In genomic region chr11:117191680-117192400, GRCh38 we compare ENCODE assay signal across 18 cellular contexts. TPM values are rescaled to one million over a fixed set of nuclear protein-coding genes. Genes with fewer than 3 reads are reported as not detected.
A peak's percentile ranks its signal among the peaks of the same experiment; 100 is the strongest.
DNase-seq lines count a peak whose midpoint lies in the region; ATAC-seq and TF ChIP-seq lines count a peak whose summit lies in the region.
"Had no signal": no experiment of that assay in that cellular context is flagged by ENCODE, and none has a peak within 500 bp of the region (broad histone marks: within the 10 kb centered on the region; RNA-seq: fewer than 3 reads in every experiment).

No MANE protein-coding gene starts in this region.

- peaks cover 0 to 5% (median 0%) of the 10 kb centered on the region in 11 experiments; a peak in 1 of 22 replicates for H3K9me3 ChIP-seq in BLaER1 treated with 17β-estradiol and CSF1 and Interleukin-3, amounts not matched to agents 10 nM and 100 nM (replicated peaks in 1 of 11)
- no peaks in the 10 kb centered on the region for H3K9me3 ChIP-seq in osteoblast (ENCODE audit: low read depth, low read length)

- TF ChIP-seq CTCF in osteoblast (IDR thresholded peaks at IDR 0.05; ENCODE audit: extremely low read depth, low read depth, low read length), result no peak

- H3K4me3 Mint-ChIP-seq in dendritic cell treated with granulocyte-macrophage colony-stimulating factor and Interleukin-4, amounts not matched to agents 40 ng/mL and 50 ng/mL, for 4 days, result no peak overlapping the region

- intact Hi-C loops in dendritic cell treated with granulocyte-macrophage colony-stimulating factor and Interleukin-4, amounts not matched to agents 40 ng/mL and 50 ng/mL, for 4 days (cut with micrococcal nuclease), result no loop called here

- peaks cover 100% of the 10 kb centered on the region for H3K36me3 Mint-ChIP-seq in dendritic cell treated with granulocyte-macrophage colony-stimulating factor and Interleukin-4, amounts not matched to agents 40 ng/mL and 50 ng/mL, for 4 days (ENCODE audit: low read depth)

- peak overlapping the region; percentile 20 for H3K27ac Mint-ChIP-seq in dendritic cell treated with granulocyte-macrophage colony-stimulating factor and Interleukin-4, amounts not matched to agents 40 ng/mL and 50 ng/mL, for 4 days

- peak overlapping the region in 5 of 11 experiments; percentile 12 to 89 (median 87); a peak in 8 of 22 replicates for H3K4me2 ChIP-seq in BLaER1 treated with 17β-estradiol and CSF1 and Interleukin-3, amounts not matched to agents 10 nM and 100 nM
- H3K4me2 ChIP-seq in osteoblast (ENCODE audit: insufficient read depth, low read length), result no peak overlapping the region

- H3K9me3 Mint-ChIP-seq in dendritic cell treated with granulocyte-macrophage colony-stimulating factor and Interleukin-4, amounts not matched to agents 40 ng/mL and 50 ng/mL, for 4 days, result no peaks in the 10 kb centered on the region
- H3K9me3 Mint-ChIP-seq: CD4-positive, alpha-beta memory T cell had no signal

- H3K36me3 ChIP-seq in BLaER1 treated with 17β-estradiol and CSF1 and Interleukin-3, amounts not matched to agents 10 nM and 100 nM, result peaks cover 0 to 83% (median 65%) of the 10 kb centered on the region in 11 experiments; a peak in 19 of 22 replicates
- peaks cover 74% of the 10 kb centered on the region for H3K36me3 ChIP-seq in osteoblast (ENCODE audit: insufficient read depth, low read length)

- no peak overlapping the region for H2AFZ ChIP-seq in osteoblast (ENCODE audit: low read length)

- peak overlapping the region in 9 of 11 experiments; percentile 12 to 96 (median 92); a peak in 13 of 22 replicates for H3K27ac ChIP-seq in BLaER1 treated with 17β-estradiol and CSF1 and Interleukin-3, amounts not matched to agents 10 nM and 100 nM
- H3K27ac ChIP-seq in osteoblast (ENCODE audit: low read depth, low read length), result no peak overlapping the region
- H3K27ac ChIP-seq: RWPE1 had no signal

- H3K4me1 Mint-ChIP-seq in dendritic cell treated with granulocyte-macrophage colony-stimulating factor and Interleukin-4, amounts not matched to agents 40 ng/mL and 50 ng/mL, for 4 days (ENCODE audit: low read depth), result peaks cover 73% of the 10 kb centered on the region

- no peak overlapping the region for H3K4me3 ChIP-seq in BLaER1 treated with 17β-estradiol and CSF1 and Interleukin-3, amounts not matched to agents 10 nM and 100 nM
- no peak overlapping the region for H3K4me3 ChIP-seq in osteoblast (ENCODE audit: insufficient read depth, low read length)

- peak overlapping the region in 1 of 11 experiments; percentile 5; a peak in 3 of 22 replicates for H3K9ac ChIP-seq in BLaER1 treated with 17β-estradiol and CSF1 and Interleukin-3, amounts not matched to agents 10 nM and 100 nM

- no peaks in the 10 kb centered on the region for H3K27me3 Mint-ChIP-seq in dendritic cell treated with granulocyte-macrophage colony-stimulating factor and Interleukin-4, amounts not matched to agents 40 ng/mL and 50 ng/mL, for 4 days
- H3K27me3 Mint-ChIP-seq: CD4-positive, alpha-beta memory T cell had no signal

- DNase-seq in D341Med (ENCODE audit: low spot score), result peak; percentile 14
- peak; percentile 53 for DNase-seq in osteoblast (ENCODE audit: insufficient read length, low spot score, missing footprints)
- DNase-seq in SHP77 treated with DMSO at 0.1 percent for 48 hours (lab: John Stamatoyannopoulos, UW), result no peak
- no peak for DNase-seq in central memory CD4-positive, alpha-beta T cell
- DNase-seq: Calu3; CD4-positive, alpha-beta memory T cell; DMS79; KBM-7; MV-4-11; NCI-H1436 treated with DMSO at 0.1 percent for 48 hours; NCI-H2081; NCI-H510A; NCI-H774 had no signal

- no peak for ATAC-seq in HG03565 (IDR thresholded peaks at IDR 0.05; ENCODE audit: unreplicated experiment)
- ATAC-seq: HCT116 had no signal

- no peaks in the 10 kb centered on the region for H3K27me3 ChIP-seq in BLaER1 treated with 17β-estradiol and CSF1 and Interleukin-3, amounts not matched to agents 10 nM and 100 nM
- no peaks in the 10 kb centered on the region for H3K27me3 ChIP-seq in osteoblast (ENCODE audit: insufficient read depth, low read length)

- H4K20me1 ChIP-seq in BLaER1 treated with 17β-estradiol and CSF1 and Interleukin-3, amounts not matched to agents 10 nM and 100 nM, result no peaks in the 10 kb centered on the region
- peaks cover 4% of the 10 kb centered on the region for H4K20me1 ChIP-seq in osteoblast (ENCODE audit: insufficient read depth, low read length)

- peaks cover 52 to 88% (median 69%) of the 10 kb centered on the region in 10 experiments for H3K4me1 ChIP-seq in BLaER1 treated with 17β-estradiol and CSF1 and Interleukin-3, amounts not matched to agents 10 nM and 100 nM
- H3K4me1 ChIP-seq in osteoblast (ENCODE audit: insufficient read depth, low read length), result no peaks in the 10 kb centered on the region

- no peaks in the 10 kb centered on the region for H3K79me2 ChIP-seq in osteoblast (ENCODE audit: insufficient read depth, low read length)

RNA-seq across cellular contexts. Expression of gene TAGLN, which starts 7.3 kb away (rescaled TPM):
- total RNA-seq in osteoblast, result 3,614 and 3,853 TPM in 2 replicates

RNA-seq across cellular contexts. Expression of gene SIDT2, which starts 13.3 kb away (rescaled TPM):
- total RNA-seq in osteoblast, result 27.5 and 35.7 TPM in 2 replicates

RNA-seq across cellular contexts. Expression of gene PCSK7, which starts 40.0 kb away (rescaled TPM):
- total RNA-seq in osteoblast, result 44.5 and 51.9 TPM in 2 replicates

RNA-seq across cellular contexts. Expression of gene RNF214, which starts 40.6 kb away (rescaled TPM):
- total RNA-seq in osteoblast, result 13.4 and 14.7 TPM in 2 replicates

RNA-seq across cellular contexts. Expression of gene PAFAH1B2, which starts 47.8 kb away (rescaled TPM):
- 141 and 151 TPM in 2 replicates for total RNA-seq in osteoblast

Comparison
In these comparisons a context has a peak if more than half of its experiments do, and no peak if none do; other contexts are left out.
1. DNase-seq: peak in D341Med (single experiment) and osteoblast (single experiment); none in SHP77 treated with DMSO at 0.1 percent for 48 hours (single experiment) and central memory CD4-positive, alpha-beta T cell (single experiment).